ENCODE assay signal across 8 cellular contexts in genomic region chr11:18393581-18394299, GRCh38. TPM values are rescaled to one million over a fixed set of nuclear protein-coding genes. Genes with fewer than 3 reads are reported as not detected.
DNase-seq lines count a peak whose midpoint lies in the region; ATAC-seq, FAIRE-seq and TF ChIP-seq lines count a peak whose summit lies in the region.

No MANE protein-coding gene starts in this region.

- no peak for TF ChIP-seq POLR2A in thyroid gland (IDR thresholded peaks at IDR 0.05)

- no peaks in the 10 kb centered on the region for H3K9me3 ChIP-seq in HUES64 (ENCODE audit: insufficient read depth, low read depth, low read length)
- H3K9me3 ChIP-seq in thyroid gland, result no peaks in the 10 kb centered on the region

- WGBS in HUES64, result 83% methylated on average over 21 of the region's 22 CpGs
- WGBS in thyroid gland, 2 donors, result 75 to 76% methylated on average over 22 of the region's 22 CpGs

- FAIRE-seq in D721Med (lab: Jason Lieb, UNC), result no peak

- intact Hi-C loops in thyroid gland (cut with DNase I), result no loop called here

- H3K36me3 Mint-ChIP-seq in memory B cell, result peaks cover 6% of the 10 kb centered on the region

- H3K36me3 ChIP-seq in HUES64 (ENCODE audit: insufficient read depth, low read length) (peaks cover 25% of the 10 kb centered on the region), thyroid gland (peaks cover 15 to 17% of the 10 kb centered on the region in 2 donors)

- H3K4me1 Mint-ChIP-seq in memory B cell, result peaks cover 13% of the 10 kb centered on the region

- H3K27ac ChIP-seq in HUES64 (ENCODE audit: low read depth, low read length), result 0 out of 2 replicates have a peak overlapping the region, but pooled peaks have one; percentile 62
- H3K27ac ChIP-seq in thyroid gland, result peak overlapping the region; percentile 88 to 98 (median 97)

- H3K4me3 ChIP-seq in GM12864 (ENCODE audit: low read depth, low read length), result peak overlapping the region; percentile 38
- H3K4me3 ChIP-seq in HUES64 (ENCODE audit: low read length), result peak overlapping the region; percentile 76
- H3K4me3 ChIP-seq in astrocyte of the cerebellum (ENCODE audit: low read depth, low read length), result peak overlapping the region; percentile 96
- H3K4me3 ChIP-seq in thyroid gland (replicated peaks in 1 of 3), result peak overlapping the region in 1 of 3 donors; percentile 90

- in situ Hi-C loops in astrocyte of the cerebellum (cut with HindIII; ENCODE audit: low sequenced_read_pairs), result no loop called here

- peak overlapping the region; percentile 98 for H3K4me3 Mint-ChIP-seq in memory B cell

- ATAC-seq in memory B cell (ENCODE audit: low read depth), result no peak

- TF ChIP-seq CTCF in GM12864 (IDR thresholded peaks at IDR 0.05; ENCODE audit: low read depth, low read length, missing control alignments) (no peak), astrocyte of the cerebellum (IDR thresholded peaks at IDR 0.05; ENCODE audit: low read depth, low read length, missing control alignments) (no peak), thyroid gland (IDR thresholded peaks at IDR 0.05) (no peak), D721Med (IDR thresholded peaks at IDR 0.05; ENCODE audit: insufficient read depth, missing control alignments) (no peak)

- H3K27me3 Mint-ChIP-seq in memory B cell, result no peaks in the 10 kb centered on the region

- H3K27ac Mint-ChIP-seq in memory B cell, result peak overlapping the region; percentile 89

- H3K27me3 ChIP-seq in HUES64 (ENCODE audit: insufficient read depth, low read length) (no peaks in the 10 kb centered on the region), thyroid gland (no peaks in the 10 kb centered on the region)

- peak overlapping the region; percentile 95 for H3K9ac ChIP-seq in HUES64 (ENCODE audit: low read depth, low read length)

- no peaks in the 10 kb centered on the region for H3K9me3 Mint-ChIP-seq in memory B cell

- 0 out of 2 replicates have a peak, but pooled peaks cover 5% of the 10 kb centered on the region for H3K4me1 ChIP-seq in HUES64 (ENCODE audit: insufficient read depth, low read length)
- H3K4me1 ChIP-seq in thyroid gland, result peaks cover 12 to 14% of the 10 kb centered on the region in 2 donors

- DNase-seq in GM12864 (ENCODE audit: low read depth) (no peak), astrocyte of the cerebellum (ENCODE audit: low read depth) (no peak), memory B cell (ENCODE audit: low spot score in 2 of 2) (no peak), thyroid gland (peak in 1 of 2 donors; percentile 14), kidney glomerular epithelial cell (lab: John Stamatoyannopoulos, UW) (no peak), D721Med (ENCODE audit: insufficient read length, low spot score) (no peak), 8988T (no peak)

RNA-seq across cellular contexts. Expression of gene LDHA, which starts 0.6 kb away (rescaled TPM):
- polyA plus RNA-seq in HUES64 (2013, experiment 1 of 2), result 519 TPM
- 616 TPM for polyA plus RNA-seq in HUES64 (2013, experiment 2 of 2)
- total RNA-seq in thyroid gland, result 100 to 1,000 TPM; 268 to 456 (median 345) TPM

RNA-seq across cellular contexts. Expression of gene LDHC, which starts 18.4 kb away (rescaled TPM):
- polyA plus RNA-seq in HUES64 (2013, experiment 1 of 2), result not detected
- not detected for polyA plus RNA-seq in HUES64 (2013, experiment 2 of 2)
- total RNA-seq in thyroid gland, result under 1 TPM in 1 of 4 donors, not detected in 3; 0.40 TPM
